8 cellular contexts compared by ENCODE assay signal in the genomic region with DNA sequence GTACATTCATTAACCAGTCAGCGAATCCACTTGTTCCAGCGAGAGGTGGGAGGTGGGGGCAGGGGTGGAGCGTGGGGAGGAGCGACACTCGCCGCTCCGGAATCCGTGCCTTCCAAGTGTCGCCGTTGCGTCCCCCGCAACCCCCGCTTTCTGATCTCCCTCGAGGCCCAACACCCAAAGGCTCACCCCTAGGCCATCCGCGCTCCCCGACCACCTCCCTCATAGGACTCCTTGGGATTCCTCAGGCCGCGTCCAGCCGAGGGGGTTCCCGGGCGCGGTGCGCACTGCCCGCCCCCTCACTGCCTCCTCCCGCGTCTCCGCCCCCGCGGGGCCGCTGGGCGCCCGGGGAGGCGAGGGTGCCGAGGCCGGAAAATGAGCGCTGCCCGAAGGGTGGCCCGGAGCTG.
DNase-seq lines count a peak whose midpoint lies in the region; ATAC-seq and TF ChIP-seq lines count a peak whose summit lies in the region.

No MANE protein-coding gene starts in this region.

- peaks cover 14% of the 10 kb centered on the region for H3K9me3 Mint-ChIP-seq in neural crest cell
- H3K9me3 Mint-ChIP-seq in stimulated activated naive B cell treated with anti-CD40 and anti-IgM and Interleukin-4, amounts not matched to agents 10 μg/mL and 1 μg/mL and 100 μg/mL, for 72 hours: peaks cover 13 to 14% of the 10 kb centered on the region in 2 donors

- DNase-seq in NCI-H345 (lab: John Stamatoyannopoulos, UW) (peak; percentile 53), epithelial cell of proximal tubule (ENCODE audit: low read depth) (no peak), neural crest cell (ENCODE audit: low read depth, low spot score) (no peak)
- no peak for DNase-seq in stimulated activated naive B cell treated with anti-CD40 and anti-IgM and Interleukin-4, amounts not matched to agents 10 μg/mL and 1 μg/mL and 100 μg/mL, for 72 hours

- peaks cover 75% of the 10 kb centered on the region for H3K27me3 Mint-ChIP-seq in neural crest cell (ENCODE audit: low read depth)
- peaks cover 38 to 54% of the 10 kb centered on the region in 2 donors for H3K27me3 Mint-ChIP-seq in stimulated activated naive B cell treated with anti-CD40 and anti-IgM and Interleukin-4, amounts not matched to agents 10 μg/mL and 1 μg/mL and 100 μg/mL, for 72 hours

- H3K36me3 ChIP-seq in BLaER1 treated with 17β-estradiol and CSF1 and Interleukin-3, amounts not matched to agents 10 nM and 100 nM: 0 out of 22 replicates have a peak, but pooled peaks cover 0 to 6% (median 0%) of the 10 kb centered on the region in 11 experiments

- no peak for TF ChIP-seq CTCF in epithelial cell of proximal tubule (conservative IDR thresholded peaks at IDR 0.05; ENCODE audit: low read depth, low read length)
- TF ChIP-seq CTCF in neural crest cell (conservative IDR thresholded peaks at IDR 0.05): no peak

- peaks cover 60 to 70% (median 66%) of the 10 kb centered on the region in 11 experiments for H3K9me3 ChIP-seq in BLaER1 treated with 17β-estradiol and CSF1 and Interleukin-3, amounts not matched to agents 10 nM and 100 nM (replicated peaks in 1 of 11)

- ATAC-seq in GM19463 (IDR thresholded peaks at IDR 0.05; ENCODE audit: unreplicated experiment): no peak
- no peak for ATAC-seq in GM21786 (IDR thresholded peaks at IDR 0.05; ENCODE audit: unreplicated experiment)
- no peak for ATAC-seq in stimulated activated naive B cell treated with anti-CD40 and anti-IgM and Interleukin-4, amounts not matched to agents 10 μg/mL and 1 μg/mL and 100 μg/mL, for 72 hours (replicated peaks)
- no peak for ATAC-seq in GM18870 (IDR thresholded peaks at IDR 0.05; ENCODE audit: unreplicated experiment)

- H3K4me3 ChIP-seq in BLaER1 treated with 17β-estradiol and CSF1 and Interleukin-3, amounts not matched to agents 10 nM and 100 nM: peak overlapping the region in 7 of 10 experiments; percentile 6 to 55 (median 32); a peak in 5 of 20 replicates
- H3K4me3 ChIP-seq in epithelial cell of proximal tubule (ENCODE audit: low read depth, low read length): peak overlapping the region; percentile 72

- peaks cover 35 to 48% (median 43%) of the 10 kb centered on the region in 11 experiments for H3K27me3 ChIP-seq in BLaER1 treated with 17β-estradiol and CSF1 and Interleukin-3, amounts not matched to agents 10 nM and 100 nM

- no peaks in the 10 kb centered on the region for H3K4me1 ChIP-seq in BLaER1 treated with 17β-estradiol and CSF1 and Interleukin-3, amounts not matched to agents 10 nM and 100 nM

- peaks cover 14% of the 10 kb centered on the region for H3K4me1 Mint-ChIP-seq in neural crest cell
- H3K4me1 Mint-ChIP-seq in stimulated activated naive B cell treated with anti-CD40 and anti-IgM and Interleukin-4, amounts not matched to agents 10 μg/mL and 1 μg/mL and 100 μg/mL, for 72 hours: peaks cover 3 to 6% of the 10 kb centered on the region in 2 donors

- no peak overlapping the region for H3K27ac ChIP-seq in BLaER1 treated with 17β-estradiol and CSF1 and Interleukin-3, amounts not matched to agents 10 nM and 100 nM

- no peak overlapping the region for H3K9ac ChIP-seq in BLaER1 treated with 17β-estradiol and CSF1 and Interleukin-3, amounts not matched to agents 10 nM and 100 nM

- H4K20me1 ChIP-seq in BLaER1 treated with 17β-estradiol and CSF1 and Interleukin-3, amounts not matched to agents 10 nM and 100 nM: no peaks in the 10 kb centered on the region

- no peak overlapping the region for H3K27ac Mint-ChIP-seq in neural crest cell (ENCODE audit: unreplicated experiment)
- H3K27ac Mint-ChIP-seq in stimulated activated naive B cell treated with anti-CD40 and anti-IgM and Interleukin-4, amounts not matched to agents 10 μg/mL and 1 μg/mL and 100 μg/mL, for 72 hours: no peak overlapping the region

- H3K36me3 Mint-ChIP-seq in neural crest cell (ENCODE audit: low read depth): peaks cover 8% of the 10 kb centered on the region
- H3K36me3 Mint-ChIP-seq in stimulated activated naive B cell treated with anti-CD40 and anti-IgM and Interleukin-4, amounts not matched to agents 10 μg/mL and 1 μg/mL and 100 μg/mL, for 72 hours: no peaks in the 10 kb centered on the region

- H3K4me3 Mint-ChIP-seq in neural crest cell: peak overlapping the region; percentile 72
- H3K4me3 Mint-ChIP-seq in stimulated activated naive B cell treated with anti-CD40 and anti-IgM and Interleukin-4, amounts not matched to agents 10 μg/mL and 1 μg/mL and 100 μg/mL, for 72 hours: peak overlapping the region in 1 of 2 donors; percentile 47

- no peak overlapping the region for H3K4me2 ChIP-seq in BLaER1 treated with 17β-estradiol and CSF1 and Interleukin-3, amounts not matched to agents 10 nM and 100 nM
